In genomic region chrX:152817082-152817744, GRCh38 we compare ENCODE assay signal across 1 cellular context.
A peak's percentile ranks its signal among the peaks of the same experiment; 100 is the strongest.
TF ChIP-seq lines count a peak whose summit lies in the region.

No MANE protein-coding gene starts in this region.

TF ChIP-seq in K562, 482 proteins besides CTCF, POLR2A, EP300 and RAD21:
- TF ChIP-seq TEAD4 (IDR thresholded peaks at IDR 0.05; ENCODE audit: low read length) (no peak), TEAD4 (CRISPR knock-in tag; IDR thresholded peaks at IDR 0.05; ENCODE audit: borderline replicate concordance) (no peak), MAFG (tag; conservative IDR thresholded peaks at IDR 0.05) (0 out of 2 replicates have a peak, but pooled peaks have one; percentile 14), ATF3 (IDR thresholded peaks at IDR 0.05) (0 out of 2 replicates have a peak, but pooled peaks have one; percentile 21), ATF3 (CRISPR knock-in tag; conservative IDR thresholded peaks at IDR 0.05) (no peak), NFIC (IDR thresholded peaks at IDR 0.05) (peak; percentile 86), HMG20B (CRISPR knock-in tag; IDR thresholded peaks at IDR 0.05) (no peak), NR2C2 (CRISPR knock-in tag; IDR thresholded peaks at IDR 0.05) (no peak), NR2C2 (tag; IDR thresholded peaks at IDR 0.05) (peak; percentile 34; the same call in 1 of the 2 replicates), JUN (IDR thresholded peaks at IDR 0.05; ENCODE audit: borderline replicate concordance, low read depth, low read length) (no peak), JUN (CRISPR knock-in tag; IDR thresholded peaks at IDR 0.05; ENCODE audit: borderline replicate concordance) (no peak), FOXJ2 (tag; IDR thresholded peaks at IDR 0.05) (peak; percentile 42; the same call in 1 of the 2 replicates), ZBTB26 (CRISPR knock-in tag; IDR thresholded peaks at IDR 0.05) (no peak), DEAF1 (CRISPR knock-in tag; IDR thresholded peaks at IDR 0.05) (peak; percentile 32; the same call in 1 of the 2 replicates), ARID2 (IDR thresholded peaks at IDR 0.05) (peak; percentile 53; the same call in 1 of the 2 replicates), SMC3 (conservative IDR thresholded peaks at IDR 0.05; ENCODE audit: insufficient read depth, low read depth, low read length) (peak; percentile 55)
